In genomic region chr10:12322583-12323131, GRCh38 we compare ENCODE assay signal across 21 cellular contexts. TPM values are rescaled to one million over a fixed set of nuclear protein-coding genes. Genes with fewer than 3 reads are reported as not detected.
DNase-seq lines count a peak whose midpoint lies in the region; ATAC-seq, FAIRE-seq and TF ChIP-seq lines count a peak whose summit lies in the region.
"Had no signal": no experiment of that assay in that cellular context is flagged by ENCODE, and none has a peak within 500 bp of the region (broad histone marks: within the 10 kb centered on the region; RNA-seq: fewer than 3 reads in every experiment).

No MANE protein-coding gene starts in this region.

- no peak for DNase-seq in activated naive CD8-positive, alpha-beta T cell treated with anti-CD3 and anti-CD28 coated beads, Interleukin-2, amount 50 U/mL, for 24 hours
- no peak for DNase-seq in activated naive CD8-positive, alpha-beta T cell treated with anti-CD3 and anti-CD28 coated beads for 36 hours
- DNase-seq in bronchial epithelial cell (ENCODE audit: low read depth), result peak; percentile 21
- DNase-seq in left lobe of liver (ENCODE audit: low spot score), result peak; percentile 90
- DNase-seq in putamen (ENCODE audit: low spot score), result peak; percentile 64
- no peak for DNase-seq in cerebellar cortex (ENCODE audit: low spot score)
- DNase-seq: activated CD4-positive, alpha-beta T cell treated with anti-CD3 and anti-CD28 coated beads, Interleukin-2, amount 50 U/mL, for 1 hour; effector memory CD8-positive, alpha-beta T cell; GM23248; Kasumi-1; mucosa of descending colon; NCI-H1092 treated with DMSO at 0.1 percent for 48 hours; NCI-H2081 had no signal

- no peaks in the 10 kb centered on the region for H3K27me3 ChIP-seq in bronchial epithelial cell (ENCODE audit: control insufficient read depth, insufficient read depth, low read length)
- H3K27me3 ChIP-seq: thyroid gland had no signal

- H3K27me3 Mint-ChIP-seq in activated naive CD8-positive, alpha-beta T cell treated with anti-CD3 and anti-CD28 coated beads, Interleukin-2, amount 50 U/mL, for 24 hours, result peaks cover 2% of the 10 kb centered on the region
- peaks cover 5% of the 10 kb centered on the region for H3K27me3 Mint-ChIP-seq in activated naive CD8-positive, alpha-beta T cell treated with anti-CD3 and anti-CD28 coated beads for 36 hours
- H3K27me3 Mint-ChIP-seq: effector memory CD8-positive, alpha-beta T cell; stimulated activated naive CD8-positive, alpha-beta T cell treated with anti-CD3 and anti-CD28 coated beads, Interleukin-15, Interleukin-2, amounts not matched to agents 100 ng/mL and 50 ng/mL, for 24 hours had no signal

- H3K4me3 Mint-ChIP-seq in activated naive CD8-positive, alpha-beta T cell treated with anti-CD3 and anti-CD28 coated beads, Interleukin-2, amount 50 U/mL, for 24 hours, result no peak overlapping the region
- H3K4me3 Mint-ChIP-seq in activated naive CD8-positive, alpha-beta T cell treated with anti-CD3 and anti-CD28 coated beads for 36 hours, result no peak overlapping the region
- H3K4me3 Mint-ChIP-seq: activated T-helper 1 cell treated with anti-CD3 and anti-CD28 coated beads, Interleukin-12 subunit alpha, Interleukin-12 subunit beta, Interleukin-2, Interleukin-4 antibody, amounts not matched to agents 30 ng/mL and 10 ng/mL and 1 ng/mL, durations not matched to agents 14 hours and 24 hours and 36 hours; effector memory CD8-positive, alpha-beta T cell; stimulated activated naive CD8-positive, alpha-beta T cell treated with anti-CD3 and anti-CD28 coated beads, Interleukin-15, Interleukin-2, amounts not matched to agents 100 ng/mL and 50 ng/mL, for 24 hours had no signal

- FAIRE-seq in bronchial epithelial cell (lab: Jason Lieb, UNC), result peak; percentile 7

- H3K4me1 Mint-ChIP-seq in activated naive CD8-positive, alpha-beta T cell treated with anti-CD3 and anti-CD28 coated beads, Interleukin-2, amount 50 U/mL, for 24 hours, result peaks cover 13% of the 10 kb centered on the region
- H3K4me1 Mint-ChIP-seq in activated naive CD8-positive, alpha-beta T cell treated with anti-CD3 and anti-CD28 coated beads for 36 hours, result peaks cover 8% of the 10 kb centered on the region

- no peaks in the 10 kb centered on the region for H3K36me3 ChIP-seq in bronchial epithelial cell (ENCODE audit: control insufficient read depth, insufficient read depth, low read length)
- H3K36me3 ChIP-seq: thyroid gland had no signal

- no peak for TF ChIP-seq CTCF in bronchial epithelial cell (IDR thresholded peaks at IDR 0.05; ENCODE audit: insufficient read depth, low read length, severe bottlenecking)

- ATAC-seq in activated naive CD8-positive, alpha-beta T cell treated with anti-CD3 and anti-CD28 coated beads, Interleukin-2, amount 50 U/mL, for 24 hours, result no peak
- peak; percentile 87 for ATAC-seq in left lobe of liver
- no peak for ATAC-seq in HG03571 (IDR thresholded peaks at IDR 0.05; ENCODE audit: unreplicated experiment)
- ATAC-seq in GM18861 (IDR thresholded peaks at IDR 0.05; ENCODE audit: unreplicated experiment), result no peak
- ATAC-seq: activated naive CD4-positive, alpha-beta T cell treated with anti-CD3 and anti-CD28 coated beads, Interleukin-2, amount 50 U/mL, for 72 hours; effector memory CD8-positive, alpha-beta T cell; mucosa of descending colon; Panc1 had no signal

- no peak overlapping the region for H3K4me3 ChIP-seq in bronchial epithelial cell (ENCODE audit: low read depth, low read length)
- H3K4me3 ChIP-seq: GM23248, mucosa of descending colon, thyroid gland had no signal

- H3K9me3 Mint-ChIP-seq in activated naive CD8-positive, alpha-beta T cell treated with anti-CD3 and anti-CD28 coated beads, Interleukin-2, amount 50 U/mL, for 24 hours, result no peaks in the 10 kb centered on the region
- H3K9me3 Mint-ChIP-seq in activated naive CD8-positive, alpha-beta T cell treated with anti-CD3 and anti-CD28 coated beads for 36 hours, result no peaks in the 10 kb centered on the region
- H3K9me3 Mint-ChIP-seq: activated naive CD4-positive, alpha-beta T cell treated with anti-CD3 and anti-CD28 coated beads, Interleukin-2, amount 50 U/mL, for 72 hours; activated T-helper 1 cell treated with anti-CD3 and anti-CD28 coated beads, Interleukin-12 subunit alpha, Interleukin-12 subunit beta, Interleukin-2, Interleukin-4 antibody, amounts not matched to agents 30 ng/mL and 10 ng/mL and 1 ng/mL, durations not matched to agents 14 hours and 24 hours and 36 hours; effector memory CD8-positive, alpha-beta T cell; neural crest cell; stimulated activated naive CD8-positive, alpha-beta T cell treated with anti-CD3 and anti-CD28 coated beads, Interleukin-15, Interleukin-2, amounts not matched to agents 100 ng/mL and 50 ng/mL, for 24 hours had no signal

- peak overlapping the region; percentile 16 for H3K27ac Mint-ChIP-seq in activated naive CD8-positive, alpha-beta T cell treated with anti-CD3 and anti-CD28 coated beads, Interleukin-2, amount 50 U/mL, for 24 hours
- H3K27ac Mint-ChIP-seq in activated naive CD8-positive, alpha-beta T cell treated with anti-CD3 and anti-CD28 coated beads for 36 hours, result no peak overlapping the region
- H3K27ac Mint-ChIP-seq: activated naive CD4-positive, alpha-beta T cell treated with anti-CD3 and anti-CD28 coated beads, Interleukin-2, amount 50 U/mL, for 72 hours; activated T-helper 1 cell treated with anti-CD3 and anti-CD28 coated beads, Interleukin-12 subunit alpha, Interleukin-12 subunit beta, Interleukin-2, Interleukin-4 antibody, amounts not matched to agents 30 ng/mL and 10 ng/mL and 1 ng/mL, durations not matched to agents 14 hours and 24 hours and 36 hours; effector memory CD8-positive, alpha-beta T cell; stimulated activated naive CD8-positive, alpha-beta T cell treated with anti-CD3 and anti-CD28 coated beads, Interleukin-15, Interleukin-2, amounts not matched to agents 100 ng/mL and 50 ng/mL, for 24 hours had no signal

- H3K36me3 Mint-ChIP-seq in activated naive CD8-positive, alpha-beta T cell treated with anti-CD3 and anti-CD28 coated beads, Interleukin-2, amount 50 U/mL, for 24 hours (ENCODE audit: low read depth), result no peaks in the 10 kb centered on the region
- no peaks in the 10 kb centered on the region for H3K36me3 Mint-ChIP-seq in activated naive CD8-positive, alpha-beta T cell treated with anti-CD3 and anti-CD28 coated beads for 36 hours
- H3K36me3 Mint-ChIP-seq: activated naive CD4-positive, alpha-beta T cell treated with anti-CD3 and anti-CD28 coated beads, Interleukin-2, amount 50 U/mL, for 72 hours had no signal

RNA-seq across cellular contexts. Expression of gene CAMK1D, which starts 26.7 kb away (rescaled TPM):
- total RNA-seq in activated naive CD8-positive, alpha-beta T cell treated with anti-CD3 and anti-CD28 coated beads for 36 hours, result 10 to 100 TPM; 11.9 to 15.4 TPM
- total RNA-seq in bronchial epithelial cell, result 1.8 and 7.6 TPM in 2 replicates
- 8.1 TPM for total RNA-seq in left lobe of liver

Comparison
In these comparisons a context has a peak if more than half of its experiments do, and no peak if none do; other contexts are left out.
1. DNase-seq: peak in bronchial epithelial cell (single experiment), left lobe of liver (single experiment) and putamen (single experiment); none in activated naive CD8-positive, alpha-beta T cell treated with anti-CD3 and anti-CD28 coated beads, Interleukin-2, amount 50 U/mL, for 24 hours (single experiment), activated naive CD8-positive, alpha-beta T cell treated with anti-CD3 and anti-CD28 coated beads for 36 hours (single experiment) and cerebellar cortex (single experiment).